18 cellular contexts compared by ENCODE assay signal in the genomic region with DNA sequence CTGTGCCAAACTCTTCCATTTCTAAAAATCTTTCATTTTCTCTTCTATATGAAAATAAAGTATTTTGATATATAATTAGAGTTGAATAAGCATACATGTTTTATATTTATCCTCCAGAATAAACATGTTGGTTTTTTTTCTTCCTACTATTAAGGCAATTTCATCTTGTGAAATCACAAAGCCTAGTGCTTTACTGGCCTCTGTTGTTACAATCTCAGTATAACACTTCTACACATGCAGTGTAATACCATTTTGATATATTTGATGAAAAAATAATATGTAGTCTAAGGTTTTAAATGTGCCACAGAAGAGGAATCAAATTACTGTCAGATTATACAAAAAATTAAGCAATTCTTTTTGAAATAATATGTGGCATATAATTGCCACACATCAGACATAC.
DNase-seq lines count a peak whose midpoint lies in the region; TF ChIP-seq lines count a peak whose summit lies in the region.
"Had no signal": no experiment of that assay in that cellular context is flagged by ENCODE, and none has a peak within 500 bp of the region (broad histone marks: within the 10 kb centered on the region; RNA-seq: fewer than 3 reads in every experiment).

No MANE protein-coding gene starts in this region.

- no peaks in the 10 kb centered on the region for H3K4me1 ChIP-seq in mammary epithelial cell (ENCODE audit: insufficient read depth, low read length)
- H3K4me1 ChIP-seq: HAP-1, Peyer's patch, upper lobe of left lung had no signal

- dilution Hi-C loops in mammary epithelial cell (cut with HindIII; ENCODE audit: low sequenced_read_pairs): no loop called here

- H4K20me1 ChIP-seq in mammary epithelial cell (ENCODE audit: insufficient read depth, low read length): no peaks in the 10 kb centered on the region

- no peak overlapping the region for H3K4me2 ChIP-seq in mammary epithelial cell (ENCODE audit: insufficient read depth, low read depth, low read length)

- no peak overlapping the region for H3K4me3 Mint-ChIP-seq in progenitor cell of endocrine pancreas (ENCODE audit: low read depth)

- H3K36me3 Mint-ChIP-seq in progenitor cell of endocrine pancreas (ENCODE audit: insufficient read depth): no peaks in the 10 kb centered on the region

- H3K27ac ChIP-seq in mammary epithelial cell (ENCODE audit: insufficient read depth, low read depth, low read length): no peak overlapping the region
- H3K27ac ChIP-seq: Peyer's patch, skin epidermis, upper lobe of left lung had no signal

- H3K27me3 ChIP-seq in mammary epithelial cell (ENCODE audit: insufficient read depth, low read length): no peaks in the 10 kb centered on the region
- H3K27me3 ChIP-seq: Peyer's patch, upper lobe of left lung had no signal

- TF ChIP-seq CTCF in mammary epithelial cell (conservative IDR thresholded peaks at IDR 0.05 in 1 of 2, IDR thresholded peaks at IDR 0.05 in 1 of 2; ENCODE audit: extremely low read depth in 1 of 2, insufficient read depth in 1 of 2, low read depth in 1 of 2, low read length in 2 of 2) (peak; percentile 6 to 44), progenitor cell of endocrine pancreas (IDR thresholded peaks at IDR 0.05; ENCODE audit: unreplicated experiment) (peak; percentile 12)

- no peaks in the 10 kb centered on the region for H3K9me3 ChIP-seq in mammary epithelial cell (replicated peaks; ENCODE audit: insufficient read depth, low read length)
- H3K9me3 ChIP-seq: HAP-1, Peyer's patch, upper lobe of left lung had no signal

- H3K27ac Mint-ChIP-seq in progenitor cell of endocrine pancreas: no peak overlapping the region

- no TSS peak for BruUV-seq in mammary epithelial cell (replicated peaks; lab: Mats Ljungman, UMichigan)

- CTCF ChIA-PET in mammary epithelial cell (lab: Charles Lee; ENCODE audit: low non-redundant PET): interaction anchor here (0.6 kb wide), 1 partner anchor 83 kb away, joined by 4 read pairs; no protein-coding TSS in a partner anchor

- DNase-seq in NCI-H1694 treated with DMSO at 0.1 percent for 48 hours (lab: John Stamatoyannopoulos, UW) (peak; percentile 22), NCI-H1694 (lab: John Stamatoyannopoulos, UW) (no peak), NCI-H2171 (lab: John Stamatoyannopoulos, UW) (peak; percentile 23), mammary epithelial cell (no peak), progenitor cell of endocrine pancreas (ENCODE audit: low spot score, unreplicated experiment) (no peak), OCI-M2 (lab: John Stamatoyannopoulos, UW; ENCODE audit: unreplicated experiment) (no peak), ACHN (no peak)
- DNase-seq in activated CD4-positive, alpha-beta T cell treated with anti-CD3 and anti-CD28 coated beads, Interleukin-2, amount 50 U/mL, for 4 hours: no peak
- DNase-seq: activated CD4-positive, CD25-positive, alpha-beta regulatory T cell; activated naive CD4-positive, alpha-beta T cell; effector CD8-positive, alpha-beta T cell; hypothalamus; left cardiac atrium; Peyer's patch; T-helper 1 cell; upper lobe of left lung had no signal

- no peaks in the 10 kb centered on the region for H3K27me3 Mint-ChIP-seq in progenitor cell of endocrine pancreas

- in situ Hi-C loops in mammary epithelial cell (cut with MboI; ENCODE audit: low sequenced_read_pairs in 2 of 2): no loop called here
- in situ Hi-C loops in ACHN (cut with HindIII; ENCODE audit: low pct_ligation_motif_present, low pct_unique_long_range_greater_than_20kb, low sequenced_read_pairs): no loop called here

- no peak overlapping the region for H3K4me3 ChIP-seq in mammary epithelial cell (replicated peaks in 1 of 3; ENCODE audit: insufficient read depth in 1 of 3, low read depth in 2 of 3, low read length in 3 of 3)
- H3K4me3 ChIP-seq: HAP-1, Peyer's patch, skin epidermis, upper lobe of left lung had no signal

- peaks cover 3% of the 10 kb centered on the region for H3K4me1 Mint-ChIP-seq in progenitor cell of endocrine pancreas (ENCODE audit: low read depth)

- no peaks in the 10 kb centered on the region for H3K36me3 ChIP-seq in mammary epithelial cell (ENCODE audit: insufficient read depth, low read length)
- H3K36me3 ChIP-seq: HAP-1, Peyer's patch, upper lobe of left lung had no signal

- no peak overlapping the region for H3K9ac ChIP-seq in mammary epithelial cell (ENCODE audit: insufficient read depth, low read length)

- no peaks in the 10 kb centered on the region for H3K79me2 ChIP-seq in mammary epithelial cell (ENCODE audit: insufficient read depth, low read length)

- H3K9me3 Mint-ChIP-seq in progenitor cell of endocrine pancreas (ENCODE audit: low read depth): no peaks in the 10 kb centered on the region

- intact Hi-C loops in mammary epithelial cell (cut with micrococcal nuclease): no loop called here

- H2AFZ ChIP-seq in mammary epithelial cell (ENCODE audit: low read depth, low read length): no peak overlapping the region

Comparison
In these comparisons a context has a peak if more than half of its experiments do, and no peak if none do; other contexts are left out.
1. DNase-seq: peak in NCI-H1694 treated with DMSO at 0.1 percent for 48 hours (single experiment) and NCI-H2171 (single experiment); none in NCI-H1694 (single experiment), mammary epithelial cell (single experiment), progenitor cell of endocrine pancreas (single experiment), activated CD4-positive, alpha-beta T cell treated with anti-CD3 and anti-CD28 coated beads, Interleukin-2, amount 50 U/mL, for 4 hours (0 of 2), OCI-M2 (single experiment) and ACHN (single experiment).